10 cellular contexts compared by ENCODE assay signal in genomic region chr2:70161069-70161534, GRCh38. TPM values are rescaled to one million over a fixed set of nuclear protein-coding genes. Genes with fewer than 3 reads are reported as not detected.
DNase-seq lines count a peak whose midpoint lies in the region; ATAC-seq, FAIRE-seq and TF ChIP-seq lines count a peak whose summit lies in the region.
"Had no signal": no experiment of that assay in that cellular context is flagged by ENCODE, and none has a peak within 500 bp of the region (broad histone marks: within the 10 kb centered on the region; RNA-seq: fewer than 3 reads in every experiment).

No MANE protein-coding gene starts in this region.

- H3K4me3 ChIP-seq in esophagus squamous epithelium (no peak overlapping the region), neural progenitor cell (no peak overlapping the region)
- H3K4me3 ChIP-seq: left lung had no signal

- TF ChIP-seq CTCF in esophagus squamous epithelium (IDR thresholded peaks at IDR 0.05) (no peak), neural progenitor cell (IDR thresholded peaks at IDR 0.05) (no peak), type B pancreatic cell (conservative IDR thresholded peaks at IDR 0.05) (no peak)

- H3K4me3 Mint-ChIP-seq in neural progenitor cell (no peak overlapping the region), type B pancreatic cell (no peak overlapping the region)

- no peak overlapping the region for H3K9ac ChIP-seq in neural progenitor cell

- H3K9me3 ChIP-seq in esophagus squamous epithelium (no peaks in the 10 kb centered on the region), neural progenitor cell (ENCODE audit: low read depth) (no peaks in the 10 kb centered on the region)
- H3K9me3 ChIP-seq: left lung had no signal

- H3K27me3 Mint-ChIP-seq in neural progenitor cell (ENCODE audit: insufficient read depth, low read depth) (peaks cover 2% of the 10 kb centered on the region), type B pancreatic cell (no peaks in the 10 kb centered on the region)

- no peaks in the 10 kb centered on the region for H3F3A ChIP-seq in neural progenitor cell (ENCODE audit: low read depth)

- peak; percentile 76 for FAIRE-seq in GM18507 (lab: Jason Lieb, UNC)

- H3K36me3 Mint-ChIP-seq in neural progenitor cell = peaks cover 13% of the 10 kb centered on the region
- H3K36me3 Mint-ChIP-seq in type B pancreatic cell = peaks cover 8% of the 10 kb centered on the region

- no peak for TF ChIP-seq POLR2A in esophagus squamous epithelium (IDR thresholded peaks at IDR 0.05)

- intact Hi-C loops in esophagus squamous epithelium (cut with DNase I) = no loop called here

- H3K4me2 ChIP-seq in neural progenitor cell = no peak overlapping the region

- DNase-seq in GM18507 (ENCODE audit: extremely low spot score, insufficient read length, low read depth) = no peak
- no peak for DNase-seq in esophagus squamous epithelium (lab: John Stamatoyannopoulos, UW)
- DNase-seq in neural progenitor cell (ENCODE audit: low spot score) = no peak
- no peak for DNase-seq in foreskin melanocyte
- no peak for DNase-seq in stimulated activated CD4-positive, alpha-beta T cell treated with anti-CD3 and anti-CD28 coated beads, Interleukin-4, amount 100 ng/mL, for 24 hours
- no peak for DNase-seq in type B pancreatic cell (ENCODE audit: extremely low spot score, unreplicated experiment)
- DNase-seq: IMR-90, left lung had no signal

- ATAC-seq in GM21619 (IDR thresholded peaks at IDR 0.05; ENCODE audit: unreplicated experiment) (peak; percentile 69), HG03571 (IDR thresholded peaks at IDR 0.05; ENCODE audit: unreplicated experiment) (peak; percentile 94)
- ATAC-seq: left lung had no signal

- H3K4me1 ChIP-seq in esophagus squamous epithelium = no peaks in the 10 kb centered on the region
- H3K4me1 ChIP-seq in neural progenitor cell = no peaks in the 10 kb centered on the region
- H3K4me1 ChIP-seq: left lung had no signal

- H3K27me3 ChIP-seq in esophagus squamous epithelium (no peaks in the 10 kb centered on the region), neural progenitor cell (no peaks in the 10 kb centered on the region)
- H3K27me3 ChIP-seq: left lung had no signal

- no peak overlapping the region for H3K27ac Mint-ChIP-seq in neural progenitor cell
- no peak overlapping the region for H3K27ac Mint-ChIP-seq in type B pancreatic cell

- H3K9me3 Mint-ChIP-seq in neural progenitor cell (no peaks in the 10 kb centered on the region), type B pancreatic cell (no peaks in the 10 kb centered on the region)

- WGBS in esophagus squamous epithelium, 2 donors = 43 to 60% methylated on average over 2 of the region's 2 CpGs

- H3K4me1 Mint-ChIP-seq in neural progenitor cell (no peaks in the 10 kb centered on the region), type B pancreatic cell (ENCODE audit: unreplicated experiment) (no peaks in the 10 kb centered on the region)

- H4K20me1 ChIP-seq in neural progenitor cell (ENCODE audit: low read depth) = no peaks in the 10 kb centered on the region

- H3K27ac ChIP-seq in esophagus squamous epithelium (peak overlapping the region in 3 of 4 donors; percentile 19 to 54 (median 53)), neural progenitor cell (no peak overlapping the region)
- H3K27ac ChIP-seq: left lung had no signal

- H3K36me3 ChIP-seq in esophagus squamous epithelium (peaks cover 7 to 99% (median 33%) of the 10 kb centered on the region in 3 donors), neural progenitor cell (peaks cover 12% of the 10 kb centered on the region)

- H2AFZ ChIP-seq in neural progenitor cell (replicated peaks) = no peak overlapping the region

- no peaks in the 10 kb centered on the region for H3K79me2 ChIP-seq in neural progenitor cell (ENCODE audit: low read depth)

RNA-seq across cellular contexts. Expression of gene C2orf42, which starts 29.7 kb away (rescaled TPM):
- 10 to 100 TPM in 1 of 4 donors, 1 to 10 TPM in 3; 4.5 to 15.1 (median 8.7) TPM for total RNA-seq in esophagus squamous epithelium
- 24.1 and 25.4 TPM in 2 replicates for total RNA-seq in neural progenitor cell (ENCODE audit: low replicate concordance)
- 15.5 and 18.8 TPM in 2 replicates for total RNA-seq in type B pancreatic cell (ENCODE audit: low replicate concordance)
